ENCODE assay signal across 8 cellular contexts in genomic region chr20:36091561-36092423, GRCh38.
DNase-seq lines count a peak whose midpoint lies in the region; TF ChIP-seq lines count a peak whose summit lies in the region.

No MANE protein-coding gene starts in this region.

- intact Hi-C loops in sigmoid colon (cut with DNase I): no loop called here

- peaks cover 11% of the 10 kb centered on the region for H3K27me3 Mint-ChIP-seq in glutamatergic neuron (ENCODE audit: unreplicated experiment)

- DNase-seq in HFF-Myc (ENCODE audit: extremely low read depth, low read depth) (no peak), glutamatergic neuron (no peak), sigmoid colon (no peak), kidney glomerular epithelial cell (lab: John Stamatoyannopoulos, UW) (no peak), GDM1 (lab: John Stamatoyannopoulos, UW) (no peak), ureter (ENCODE audit: low spot score) (no peak), mucosa of gallbladder (ENCODE audit: low spot score) (no peak)

- peaks cover 0 to 32% (median 24%) of the 10 kb centered on the region in 4 donors for H3K4me1 ChIP-seq in sigmoid colon

- H3K4me1 Mint-ChIP-seq in glutamatergic neuron (ENCODE audit: low read depth, unreplicated experiment): peaks cover 8% of the 10 kb centered on the region

- H3K27me3 ChIP-seq in sigmoid colon: peaks cover 7 to 53% (median 32%) of the 10 kb centered on the region in 3 donors

- no peak overlapping the region for H3K27ac Mint-ChIP-seq in glutamatergic neuron (ENCODE audit: unreplicated experiment)

- TF ChIP-seq EP300 in sigmoid colon (IDR thresholded peaks at IDR 0.05): no peak

- peak overlapping the region; percentile 85; the same call in 1 of the 2 replicates for H3K27ac ChIP-seq in VCaP
- peak overlapping the region in 1 of 4 donors; percentile 28 for H3K27ac ChIP-seq in sigmoid colon

- H3K9me3 ChIP-seq in sigmoid colon: no peaks in the 10 kb centered on the region

- no peaks in the 10 kb centered on the region for H3K36me3 Mint-ChIP-seq in glutamatergic neuron (ENCODE audit: unreplicated experiment)

- no peak for TF ChIP-seq POLR2A in sigmoid colon (IDR thresholded peaks at IDR 0.05)

- H3K36me3 ChIP-seq in sigmoid colon: no peaks in the 10 kb centered on the region

- peak overlapping the region; percentile 43 for H3K4me3 Mint-ChIP-seq in glutamatergic neuron (ENCODE audit: unreplicated experiment)

- peaks cover 7% of the 10 kb centered on the region for H3K9me3 Mint-ChIP-seq in glutamatergic neuron (ENCODE audit: unreplicated experiment)

- TF ChIP-seq CTCF in HFF-Myc (IDR thresholded peaks at IDR 0.05; ENCODE audit: low read depth, low read length, missing control alignments) (no peak), VCaP (conservative IDR thresholded peaks at IDR 0.05) (no peak), glutamatergic neuron (IDR thresholded peaks at IDR 0.05; ENCODE audit: partially characterized antibody, unreplicated experiment) (no peak), sigmoid colon (IDR thresholded peaks at IDR 0.05) (no peak)

- H3K4me3 ChIP-seq in HFF-Myc (replicated peaks; ENCODE audit: low read depth, low read length) (peak overlapping the region; percentile 21; the same call in 1 of the 2 replicates), sigmoid colon (peak overlapping the region; percentile 29 to 64 (median 58))

- WGBS in sigmoid colon, 2 donors: 5 to 10% methylated on average over 47 of the region's 47 CpGs
